In genomic region chr3:170697803-170698350, GRCh38 we compare ENCODE assay signal across 1 cellular context.
TF ChIP-seq lines count a peak whose summit lies in the region.

No MANE protein-coding gene starts in this region.

TF ChIP-seq in GM23338, 12 proteins besides CTCF, POLR2A, EP300 and RAD21 (continued from another document):
- TF ChIP-seq ZNF462 (CRISPR knock-in tag; IDR thresholded peaks at IDR 0.05) (no peak), CREB1 (CRISPR knock-in tag; IDR thresholded peaks at IDR 0.05; ENCODE audit: low read depth) (no peak), STAT1 (IDR thresholded peaks at IDR 0.05; ENCODE audit: unreplicated experiment) (no peak), ZNF331 (CRISPR knock-in tag; IDR thresholded peaks at IDR 0.05; ENCODE audit: low read depth) (no peak)
